Comparison of ENCODE assay signal across 12 cellular contexts in the genomic region with DNA sequence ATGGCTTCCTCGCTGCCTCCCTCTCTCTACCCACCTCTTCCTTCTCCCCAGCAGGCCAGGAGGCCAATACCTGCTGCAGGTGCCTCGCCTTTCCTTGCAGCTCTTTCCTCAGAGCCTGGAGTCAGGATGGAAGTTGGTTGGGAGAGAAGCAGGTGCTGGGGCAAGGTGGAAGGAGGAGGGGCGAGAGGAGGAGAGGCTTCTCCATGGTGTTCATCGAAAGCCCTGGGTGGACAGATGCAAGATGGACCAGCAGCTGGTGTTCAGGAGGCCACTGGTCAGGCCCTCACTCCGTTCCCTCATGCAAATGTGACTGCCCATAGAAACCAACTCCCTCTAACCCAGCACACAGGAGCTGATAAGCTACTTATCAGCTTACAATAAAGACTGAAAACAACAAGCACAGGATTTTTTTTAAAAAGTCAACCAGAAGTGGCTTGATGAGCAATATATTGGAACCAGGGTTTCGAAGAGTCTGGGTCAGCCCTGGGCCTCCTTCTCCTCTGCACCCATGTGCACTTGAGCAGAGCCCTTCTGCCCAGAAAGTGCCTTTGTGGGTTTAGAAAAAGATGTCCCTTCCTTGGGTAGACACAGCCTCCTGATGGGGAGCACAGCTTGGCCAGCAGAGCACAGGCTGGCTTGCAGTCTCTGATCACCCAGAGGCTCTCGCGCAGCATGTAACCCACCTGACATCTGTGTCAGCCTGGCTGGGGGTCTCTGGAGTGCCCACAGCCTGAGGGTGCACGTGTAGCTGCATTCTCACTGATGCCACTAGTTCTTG. TPM values are rescaled to one million over a fixed set of nuclear protein-coding genes. Genes with fewer than 3 reads are reported as not detected.
"Had no signal": no experiment of that assay in that cellular context is flagged by ENCODE, and none has a peak within 500 bp of the region (broad histone marks: within the 10 kb centered on the region; RNA-seq: fewer than 3 reads in every experiment).

No MANE protein-coding gene starts in this region.

- H3K27me3 ChIP-seq: ascending aorta, colonic mucosa, stomach had no signal

- DNase-seq: activated naive CD8-positive, alpha-beta T cell treated with anti-CD3 and anti-CD28 coated beads, Interleukin-2, amount 10 ng/mL, durations not matched to agents 7 days and 5 days; stimulated activated CD4-positive, alpha-beta T cell treated with anti-CD3 and anti-CD28 coated beads, Interleukin-15, amount 100 ng/mL, for 24 hours had no signal

- H3K9me3 Mint-ChIP-seq: activated naive CD8-positive, alpha-beta T cell treated with anti-CD3 and anti-CD28 coated beads, Interleukin-2, amount 10 ng/mL, durations not matched to agents 7 days and 5 days; activated T-cell treated with anti-CD3 and anti-CD28 coated beads, Interleukin-2, amount 50 U/mL, for 72 hours had no signal

- H3K27ac Mint-ChIP-seq: activated naive CD8-positive, alpha-beta T cell treated with anti-CD3 and anti-CD28 coated beads, Interleukin-2, amount 10 ng/mL, durations not matched to agents 7 days and 5 days; activated T-cell treated with anti-CD3 and anti-CD28 coated beads, Interleukin-2, amount 50 U/mL, for 72 hours had no signal

- H3K4me1 ChIP-seq: ascending aorta had no signal

- H3K4me3 ChIP-seq: ascending aorta, cardiac muscle cell, colonic mucosa, stomach, thoracic aorta had no signal

- H3K9me3 ChIP-seq: ascending aorta, colonic mucosa, stomach, thoracic aorta had no signal

- H3K4me3 Mint-ChIP-seq: activated naive CD8-positive, alpha-beta T cell treated with anti-CD3 and anti-CD28 coated beads, Interleukin-2, amount 10 ng/mL, durations not matched to agents 7 days and 5 days had no signal

- H3K27ac ChIP-seq: ascending aorta, cardiac muscle cell, colonic mucosa, epithelial cell of prostate, stomach, thoracic aorta had no signal

- H3K36me3 ChIP-seq: ascending aorta, cardiac muscle cell, colonic mucosa, stomach, thoracic aorta had no signal

- H3K36me3 Mint-ChIP-seq: activated naive CD8-positive, alpha-beta T cell treated with anti-CD3 and anti-CD28 coated beads, Interleukin-2, amount 10 ng/mL, durations not matched to agents 7 days and 5 days had no signal

RNA-seq across cellular contexts. Expression of gene GNAT2, which starts 19.8 kb away (rescaled TPM):
- total RNA-seq: ascending aorta, cardiac muscle cell, kidney epithelial cell, lower leg skin, skeletal muscle tissue, stomach, thoracic aorta had no signal
- polyA plus RNA-seq: cardiac muscle cell had no signal

RNA-seq across cellular contexts. Expression of gene GSTM1, which starts 48.4 kb away (rescaled TPM):
- total RNA-seq: activated naive CD8-positive, alpha-beta T cell treated with anti-CD3 and anti-CD28 coated beads, Interleukin-2, amount 10 ng/mL, durations not matched to agents 7 days and 5 days; thoracic aorta had no signal
